ENCODE assay signal across 8 cellular contexts in genomic region chr19:43534811-43535761, GRCh38. TPM values are rescaled to one million over a fixed set of nuclear protein-coding genes. Genes with fewer than 3 reads are reported as not detected.
DNase-seq lines count a peak whose midpoint lies in the region; ATAC-seq and TF ChIP-seq lines count a peak whose summit lies in the region.

No MANE protein-coding gene starts in this region.

- H3K18ac ChIP-seq in mesendoderm (ENCODE audit: low read length) = no peak overlapping the region

- TF ChIP-seq EP300 in suprapubic skin (IDR thresholded peaks at IDR 0.05) = no peak

- no peak for ATAC-seq in HG02623 (IDR thresholded peaks at IDR 0.05; ENCODE audit: unreplicated experiment)
- no peak for ATAC-seq in GM21423 (IDR thresholded peaks at IDR 0.05; ENCODE audit: unreplicated experiment)

- H2BK5ac ChIP-seq in mesendoderm (ENCODE audit: low read length) = no peak overlapping the region

- H3K4me2 ChIP-seq in mesendoderm (ENCODE audit: low read length) = no peak overlapping the region

- H3K4me3 ChIP-seq in ACC112 (ENCODE audit: low read depth, low read length) (no peak overlapping the region), GM12875 (ENCODE audit: low read depth, low read length) (no peak overlapping the region), endodermal cell (ENCODE audit: low read length) (no peak overlapping the region), mesendoderm (ENCODE audit: low read length) (no peak overlapping the region), suprapubic skin (no peak overlapping the region)

- no peak overlapping the region for H2AK5ac ChIP-seq in mesendoderm (ENCODE audit: low read length)

- H3K79me2 ChIP-seq in ACC112 (ENCODE audit: control insufficient read depth, insufficient read depth, low read length, unreplicated experiment) = no peaks in the 10 kb centered on the region
- no peaks in the 10 kb centered on the region for H3K79me2 ChIP-seq in mesendoderm (ENCODE audit: control insufficient read depth, insufficient read depth, low read length)

- H3K27me3 Mint-ChIP-seq in endodermal cell (ENCODE audit: insufficient read depth) = peaks cover 3% of the 10 kb centered on the region

- no peak overlapping the region for H3K9ac ChIP-seq in endodermal cell (ENCODE audit: extremely low read depth, low read length, poor library complexity, severe bottlenecking)
- no peak overlapping the region for H3K9ac ChIP-seq in mesendoderm (ENCODE audit: low read length)

- H3K27ac ChIP-seq in ACC112 (ENCODE audit: low read depth, low read length) (0 out of 2 replicates have a peak overlapping the region, but pooled peaks have one; percentile 14), endodermal cell (ENCODE audit: low read depth, low read length) (no peak overlapping the region), mesendoderm (ENCODE audit: low read depth, low read length) (no peak overlapping the region), suprapubic skin (peak overlapping the region; percentile 22)

- no peaks in the 10 kb centered on the region for H3K27me3 ChIP-seq in ACC112 (ENCODE audit: insufficient read depth, low read length)
- H3K27me3 ChIP-seq in endodermal cell (ENCODE audit: control insufficient read depth, insufficient read depth, low read length, poor library complexity, severe bottlenecking) = no peaks in the 10 kb centered on the region
- no peaks in the 10 kb centered on the region for H3K27me3 ChIP-seq in mesendoderm (ENCODE audit: insufficient read depth, low read length, poor library complexity)
- H3K27me3 ChIP-seq in suprapubic skin = no peaks in the 10 kb centered on the region

- H3K27ac Mint-ChIP-seq in endodermal cell = peak overlapping the region; percentile 82

- H3K4me1 ChIP-seq in ACC112 (ENCODE audit: control insufficient read depth, insufficient read depth, low read length, unreplicated experiment) (peaks cover 3% of the 10 kb centered on the region), endodermal cell (ENCODE audit: control insufficient read depth, insufficient read depth, low read length) (no peaks in the 10 kb centered on the region), mesendoderm (ENCODE audit: control insufficient read depth, low read depth, low read length) (peaks cover 6% of the 10 kb centered on the region), suprapubic skin (peaks cover 33% of the 10 kb centered on the region)

- DNase-seq in UCSD-AML1 (lab: John Stamatoyannopoulos, UW; ENCODE audit: unreplicated experiment) (peak; percentile 25), endodermal cell (peak; percentile 96), mesendoderm (peak; percentile 93), suprapubic skin (ENCODE audit: low spot score in 2 of 2) (peak in 1 of 2 donors; percentile 78)

- H2AFZ ChIP-seq in ACC112 (ENCODE audit: low read length, unreplicated experiment) = no peak overlapping the region

- H3K9me3 Mint-ChIP-seq in endodermal cell = peaks cover 17% of the 10 kb centered on the region

- H3K23ac ChIP-seq in mesendoderm (ENCODE audit: low read length) = no peak overlapping the region

- no peak overlapping the region for H2BK120ac ChIP-seq in mesendoderm (ENCODE audit: low read depth, low read length)

- TF ChIP-seq CTCF in GM12875 (IDR thresholded peaks at IDR 0.05; ENCODE audit: borderline replicate concordance, insufficient read depth, low read depth, low read length) (peak; percentile 38; the same call in 1 of the 2 replicates), endodermal cell (conservative IDR thresholded peaks at IDR 0.05) (peak; percentile 85), suprapubic skin (IDR thresholded peaks at IDR 0.05) (peak; percentile 8 to 44)

- no peak overlapping the region for H2BK15ac ChIP-seq in mesendoderm (replicated peaks; ENCODE audit: low read depth)

- peak overlapping the region; percentile 82 for H3K56ac ChIP-seq in mesendoderm (ENCODE audit: low read length)

- H3K79me1 ChIP-seq in mesendoderm (ENCODE audit: low read length) = no peaks in the 10 kb centered on the region

- H3K9me3 ChIP-seq in endodermal cell (ENCODE audit: control insufficient read depth, low read length) (peaks cover 15% of the 10 kb centered on the region), suprapubic skin (no peaks in the 10 kb centered on the region)

- H3K36me3 ChIP-seq in ACC112 (ENCODE audit: insufficient read depth, low read length) (peaks cover 11% of the 10 kb centered on the region), endodermal cell (ENCODE audit: control insufficient read depth, insufficient read depth, low read length) (peaks cover 30% of the 10 kb centered on the region), mesendoderm (ENCODE audit: control insufficient read depth, insufficient read depth, low read length) (peaks cover 4% of the 10 kb centered on the region), suprapubic skin (peaks cover 29% of the 10 kb centered on the region)

- TF ChIP-seq POLR2A in suprapubic skin (IDR thresholded peaks at IDR 0.05) = no peak

- no peak overlapping the region for H4K5ac ChIP-seq in mesendoderm (ENCODE audit: low read length)

- WGBS in endodermal cell (ENCODE audit: insufficient coverage in 1 of 2, insufficient read length in 1 of 2), 2 experiments = 84 to 87% methylated on average over 28 to 62 of the region's 62 CpGs
- no CpG with 5 or more reads among the region's 62 CpGs for WGBS in mesendoderm (ENCODE audit: extremely low coverage, insufficient coverage, low lambda C conversion rate)
- WGBS in suprapubic skin = 72% methylated on average over 60 of the region's 62 CpGs

- no peak overlapping the region for H3K4me3 Mint-ChIP-seq in endodermal cell

- H4K8ac ChIP-seq in mesendoderm (ENCODE audit: low read depth, low read length) = no peak overlapping the region

- H3K36me3 Mint-ChIP-seq in endodermal cell (ENCODE audit: low read depth) = peaks cover 35% of the 10 kb centered on the region

- no peak overlapping the region for H3K4ac ChIP-seq in mesendoderm (ENCODE audit: low read depth, low read length)

- H3K4me1 Mint-ChIP-seq in endodermal cell = peaks cover 5% of the 10 kb centered on the region

RNA-seq across cellular contexts. Expression of gene ZNF575, which starts 2.1 kb away (rescaled TPM):
- under 1 TPM; 0.22 TPM for total RNA-seq in endodermal cell
- 1.2 TPM for polyA plus RNA-seq in endodermal cell (2013, experiment 1 of 2)
- polyA plus RNA-seq in endodermal cell (2013, experiment 2 of 2) = 1.5 TPM
- polyA plus RNA-seq in mesendoderm (2013, experiment 1 of 2) = 0.13 TPM
- polyA plus RNA-seq in mesendoderm (2013, experiment 2 of 2) = 0.27 TPM
- total RNA-seq in suprapubic skin = 1 to 10 TPM in 2 of 4 donors, under 1 TPM in 2; 0.52 to 2.4 (median 0.92) TPM

RNA-seq across cellular contexts. Expression of gene ETHE1, which starts 8.1 kb away (rescaled TPM):
- total RNA-seq in endodermal cell (10 to 100 TPM; 13.0 to 15.2 TPM), suprapubic skin (10 to 100 TPM; 44.3 to 76.0 (median 57.8) TPM)
- polyA plus RNA-seq in endodermal cell (2013, experiment 1 of 2) = 21.1 TPM
- polyA plus RNA-seq in endodermal cell (2013, experiment 2 of 2) = 17.8 TPM
- polyA plus RNA-seq in mesendoderm (2013, experiment 1 of 2) = 6.7 TPM
- 6.7 TPM for polyA plus RNA-seq in mesendoderm (2013, experiment 2 of 2)

RNA-seq across cellular contexts. Expression of gene PHLDB3, which starts 30.5 kb away (rescaled TPM):
- 10 to 100 TPM in 1 of 2 donors, 1 to 10 TPM in 1; 7.7 to 13.5 TPM for total RNA-seq in endodermal cell
- 7.9 TPM for polyA plus RNA-seq in endodermal cell (2013, experiment 1 of 2)
- polyA plus RNA-seq in endodermal cell (2013, experiment 2 of 2) = 9.2 TPM
- polyA plus RNA-seq in mesendoderm (2013, experiment 1 of 2) = 2.3 TPM
- polyA plus RNA-seq in mesendoderm (2013, experiment 2 of 2) = 2.3 TPM
- total RNA-seq in suprapubic skin = 100 to 1,000 TPM in 1 of 4 donors, 10 to 100 TPM in 3; 63.2 to 110 (median 72.2) TPM

RNA-seq across cellular contexts. Expression of gene XRCC1, which starts 40.2 kb away (rescaled TPM):
- 10 to 100 TPM; 48.8 to 52.1 TPM for total RNA-seq in endodermal cell
- polyA plus RNA-seq in endodermal cell (2013, experiment 1 of 2) = 73.8 TPM
- 61.7 TPM for polyA plus RNA-seq in endodermal cell (2013, experiment 2 of 2)
- polyA plus RNA-seq in mesendoderm (2013, experiment 1 of 2) = 25.6 TPM
- polyA plus RNA-seq in mesendoderm (2013, experiment 2 of 2) = 24.3 TPM
- total RNA-seq in suprapubic skin = 10 to 100 TPM; 18.3 to 35.4 (median 25.2) TPM

RNA-seq across cellular contexts. Expression of gene PINLYP, which starts 40.5 kb away (rescaled TPM):
- total RNA-seq in endodermal cell = 10 to 100 TPM in 1 of 2 donors, 1 to 10 TPM in 1; 7.7 to 12.2 TPM
- polyA plus RNA-seq in endodermal cell (2013, experiment 1 of 2) = 5.5 TPM
- polyA plus RNA-seq in endodermal cell (2013, experiment 2 of 2) = 2.1 TPM
- polyA plus RNA-seq in mesendoderm (2013, experiment 1 of 2) = 8.6 TPM
- 8.5 TPM for polyA plus RNA-seq in mesendoderm (2013, experiment 2 of 2)
- total RNA-seq in suprapubic skin = 10 to 100 TPM in 3 of 4 donors, 1 to 10 TPM in 1; 4.7 to 22.1 (median 10.9) TPM

Comparison
In these comparisons a context has a peak if more than half of its experiments do, and no peak if none do; other contexts are left out.
1. H3K27ac ChIP-seq: peak in ACC112 (single experiment) and suprapubic skin (single experiment); none in endodermal cell (single experiment) and mesendoderm (single experiment).
2. CTCF ChIP-seq: peak in every context shown above with its lines; median percentile 85 in endodermal cell; 38 in GM12875; 26 in suprapubic skin.
3. RNA of gene PHLDB3, which starts 30.5 kb away (total RNA-seq): 63.2 to 110 TPM in suprapubic skin; 7.7 to 13.5 TPM in endodermal cell; every median in the first group is over 4 times any median in the second.